ENCODE assay signal across 14 cellular contexts in the genomic region with DNA sequence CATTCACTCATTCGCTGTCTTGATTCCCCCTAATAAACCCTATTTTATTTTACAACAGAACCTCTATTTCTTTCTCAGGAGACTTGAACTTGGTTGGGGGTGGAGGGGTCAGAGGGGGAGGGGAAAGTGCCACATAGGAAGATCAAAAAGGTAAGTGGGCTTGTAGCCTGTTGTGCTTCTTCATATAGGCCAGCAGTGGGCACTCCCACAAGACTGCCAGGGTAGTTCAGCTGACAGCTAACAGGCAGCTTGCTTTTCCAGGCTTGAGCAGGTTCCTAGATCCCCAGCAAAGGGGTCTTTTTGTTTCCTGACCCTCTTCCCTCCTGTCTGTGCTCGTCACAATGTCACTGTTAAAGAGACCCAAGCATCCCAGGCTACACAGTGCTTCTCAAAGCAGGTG. TPM values are rescaled to one million over a fixed set of nuclear protein-coding genes. Genes with fewer than 3 reads are reported as not detected.
DNase-seq lines count a peak whose midpoint lies in the region; ATAC-seq and TF ChIP-seq lines count a peak whose summit lies in the region.
"Had no signal": no experiment of that assay in that cellular context is flagged by ENCODE, and none has a peak within 500 bp of the region (broad histone marks: within the 10 kb centered on the region; RNA-seq: fewer than 3 reads in every experiment).

No MANE protein-coding gene starts in this region.

- H3K4me1 ChIP-seq in Caco-2 = no peaks in the 10 kb centered on the region

- H3K36me3 ChIP-seq in Caco-2 (ENCODE audit: control insufficient read depth, insufficient read depth, low read length) (no peaks in the 10 kb centered on the region), H7 (replicated peaks; ENCODE audit: control insufficient read depth, insufficient read depth, low read length) (no peaks in the 10 kb centered on the region)

- peak; percentile 28 to 43 for TF ChIP-seq CTCF in Caco-2 (IDR thresholded peaks at IDR 0.05; ENCODE audit: insufficient read depth in 1 of 2, low read depth in 1 of 2, low read length in 1 of 2, severe bottlenecking in 1 of 2, unreplicated experiment in 1 of 2)

- H3K27ac Mint-ChIP-seq in Caco-2 (ENCODE audit: unreplicated experiment) = no peak overlapping the region
- H3K27ac Mint-ChIP-seq: stimulated activated memory B cell treated with anti-CD40 and anti-IgM and Interleukin-4, amounts not matched to agents 10 μg/mL and 1 μg/mL and 100 μg/mL, for 72 hours had no signal

- H3K27me3 ChIP-seq in Caco-2 (replicated peaks; ENCODE audit: control insufficient read depth, insufficient read depth, low read length) = no peaks in the 10 kb centered on the region
- H3K27me3 ChIP-seq in H7 (ENCODE audit: control insufficient read depth, insufficient read depth, low read length) = no peaks in the 10 kb centered on the region
- H3K27me3 ChIP-seq: hepatocyte had no signal

- H3K9me3 Mint-ChIP-seq in Caco-2 (ENCODE audit: unreplicated experiment) = no peaks in the 10 kb centered on the region
- H3K9me3 Mint-ChIP-seq: stimulated activated memory B cell treated with anti-CD40 and anti-IgM and Interleukin-4, amounts not matched to agents 10 μg/mL and 1 μg/mL and 100 μg/mL, for 72 hours had no signal

- ATAC-seq in GM19463 (IDR thresholded peaks at IDR 0.05; ENCODE audit: unreplicated experiment) = no peak
- no peak for ATAC-seq in HG03521 (IDR thresholded peaks at IDR 0.05; ENCODE audit: unreplicated experiment)
- ATAC-seq: stimulated activated memory B cell treated with anti-CD40 and anti-IgM and Interleukin-4, amounts not matched to agents 10 μg/mL and 1 μg/mL and 100 μg/mL, for 72 hours had no signal

- DNase-seq in Caco-2 (peak in 1 of 2 experiments; percentile 18), H7 (peak; percentile 30), SW480 (ENCODE audit: low spot score) (peak; percentile 45), iPS-NIHi11 (ENCODE audit: low spot score) (peak; percentile 61), GF-D8 (lab: John Stamatoyannopoulos, UW) (no peak), NCI-H1417 (lab: John Stamatoyannopoulos, UW) (no peak)
- DNase-seq: activated CD8-positive, alpha-beta memory T cell treated with anti-CD3 and anti-CD28 coated beads, Interleukin-2, amount 50 U/mL, for 4 hours; T-helper 2 cell had no signal

- no peak overlapping the region for H3K4me3 Mint-ChIP-seq in Caco-2 (ENCODE audit: unreplicated experiment)
- H3K4me3 Mint-ChIP-seq: stimulated activated memory B cell treated with anti-CD40 and anti-IgM and Interleukin-4, amounts not matched to agents 10 μg/mL and 1 μg/mL and 100 μg/mL, for 72 hours had no signal

- POLR2A ChIA-PET in Caco-2 (lab: Charles Lee) = no interaction called here

- intact Hi-C loops in Caco-2 (cut with micrococcal nuclease; ENCODE audit: unreplicated experiment) = loop anchor here (1.0 kb wide), 2 partner anchors 63 to 106 kb away; no protein-coding TSS in a partner anchor

- no peaks in the 10 kb centered on the region for H3K4me1 Mint-ChIP-seq in Caco-2 (ENCODE audit: low read depth, unreplicated experiment)
- H3K4me1 Mint-ChIP-seq: stimulated activated memory B cell treated with anti-CD40 and anti-IgM and Interleukin-4, amounts not matched to agents 10 μg/mL and 1 μg/mL and 100 μg/mL, for 72 hours had no signal

- no peak overlapping the region for H3K4me3 ChIP-seq in Caco-2 (ENCODE audit: low read depth, low read length)
- no peak overlapping the region for H3K4me3 ChIP-seq in H7 (ENCODE audit: insufficient read depth, low read depth, low read length)
- H3K4me3 ChIP-seq: hepatocyte had no signal

- H3K27me3 Mint-ChIP-seq in Caco-2 (ENCODE audit: insufficient read depth, unreplicated experiment) = no peaks in the 10 kb centered on the region

- CTCF ChIA-PET in Caco-2 (lab: Charles Lee) = interaction anchor here (1.0 to 1.3 kb wide), 2 partner anchors 77 to 87 kb away, joined by 3 to 6 read pairs; no protein-coding TSS in a partner anchor

- no peaks in the 10 kb centered on the region for H3K9me3 ChIP-seq in Caco-2

- no peaks in the 10 kb centered on the region for H3K36me3 Mint-ChIP-seq in Caco-2 (ENCODE audit: insufficient read depth, unreplicated experiment)
- H3K36me3 Mint-ChIP-seq: stimulated activated memory B cell treated with anti-CD40 and anti-IgM and Interleukin-4, amounts not matched to agents 10 μg/mL and 1 μg/mL and 100 μg/mL, for 72 hours had no signal

- no TSS peak for BruUV-seq in Caco-2 (replicated peaks; lab: Mats Ljungman, UMichigan)

RNA-seq across cellular contexts. Expression of a gene that starts 0.8 kb away (rescaled TPM):
- total RNA-seq in Caco-2 (2022) = 0.27 and 0.37 TPM in 2 replicates
- not detected in 2 replicates for total RNA-seq in H7 (2014; rRNA removed; shearing (Covaris generic))
- total RNA-seq: Daoy, HT1080 had no signal

RNA-seq across cellular contexts. Expression of a gene that starts 38.6 kb away (rescaled TPM):
- total RNA-seq in Caco-2 (2022) = 40.4 and 41.4 TPM in 2 replicates
- total RNA-seq in H7 (2014; rRNA removed; shearing (Covaris generic)) = 103 and 114 TPM in 2 replicates

Comparison
In these comparisons a context has a peak if more than half of its experiments do, and no peak if none do; other contexts are left out.
1. DNase-seq: peak in H7 (single experiment), SW480 (single experiment) and iPS-NIHi11 (single experiment); none in GF-D8 (single experiment) and NCI-H1417 (0 of 3).